8 cellular contexts compared by ENCODE assay signal in the genomic region with DNA sequence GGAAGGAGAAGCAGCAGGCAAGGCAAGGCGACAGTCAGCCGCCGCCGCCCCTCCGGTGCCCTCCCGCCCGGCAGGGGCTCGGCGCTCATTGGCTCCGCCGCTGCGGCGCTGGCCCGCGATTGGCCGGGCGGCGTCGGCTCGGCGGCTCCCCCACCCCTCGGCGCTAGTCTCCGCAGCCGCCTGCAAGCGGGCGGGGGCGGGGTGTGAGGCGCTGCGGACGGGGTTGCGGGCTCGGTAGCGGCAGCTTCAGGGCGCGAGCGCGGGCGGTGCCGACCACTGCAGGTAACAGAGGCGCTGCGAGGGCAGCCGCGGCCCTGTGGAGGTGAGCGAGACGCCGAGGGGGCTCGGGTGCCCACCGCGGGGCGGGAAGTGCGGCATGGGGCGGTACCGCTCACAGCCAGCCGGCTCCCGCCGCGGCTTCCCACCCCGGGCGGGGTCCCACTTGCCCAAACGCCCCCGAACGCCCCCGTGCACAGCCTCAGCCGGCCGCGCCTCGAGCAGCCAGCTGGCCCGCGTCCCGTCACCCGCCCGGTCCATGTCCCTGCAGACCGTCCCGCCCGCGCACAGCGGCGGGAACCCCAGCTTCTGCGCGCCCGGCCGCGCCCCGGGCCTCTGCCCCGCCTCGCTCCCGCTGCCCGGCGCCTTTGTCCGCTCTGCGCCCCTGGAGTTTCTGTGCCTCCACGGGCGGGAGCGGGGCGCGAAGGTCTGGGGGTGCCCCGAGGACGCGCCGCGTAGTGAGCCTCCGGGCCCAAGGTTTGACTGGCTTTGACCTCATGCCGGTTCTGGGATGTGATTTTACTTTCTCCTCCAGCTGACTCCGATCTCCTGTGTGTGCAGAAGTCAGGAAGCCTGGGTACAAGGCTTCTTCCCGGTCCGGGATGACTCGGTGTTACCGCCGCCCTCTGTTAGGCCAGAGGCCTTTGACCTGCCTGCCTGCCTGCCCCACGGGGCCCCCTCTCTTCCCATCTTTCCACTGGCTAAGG. TPM values are rescaled to one million over a fixed set of nuclear protein-coding genes. Genes with fewer than 3 reads are reported as not detected.
DNase-seq lines count a peak whose midpoint lies in the region; ATAC-seq and TF ChIP-seq lines count a peak whose summit lies in the region.

A gene (plus strand): TSS at position 166 of the 983 bp plus-strand sequence. CDS start 4,480 bp downstream, outside the sequence.

- DNase-seq in C1 segment of cervical spinal cord (lab: John Stamatoyannopoulos, UW) = peak; percentile 19 to 95 (median 78)
- peak; percentile 61 for DNase-seq in GM19240 (ENCODE audit: insufficient read length, low spot score)
- peak; percentile 93 for DNase-seq in NCI-H69 (lab: John Stamatoyannopoulos, UW)
- peak; percentile 57 to 69 for DNase-seq in activated CD4-positive, alpha-beta T cell treated with anti-CD3 and anti-CD28 coated beads, Interleukin-2, amount 50 U/mL, for 24 hours (ENCODE audit: low read depth in 1 of 2, low spot score in 1 of 2)
- DNase-seq in dorsolateral prefrontal cortex = peak; percentile 72 to 96 (median 86)
- DNase-seq in right lobe of liver = peak; percentile 89 to 91 (median 89)
- DNase-seq in stimulated activated CD4-positive, alpha-beta T cell treated with anti-CD3 and anti-CD28 coated beads, Interleukin-4, amount 100 ng/mL, for 1 hour = peak; percentile 82

- peak; percentile 96 for ATAC-seq in HG03442 (IDR thresholded peaks at IDR 0.05; ENCODE audit: unreplicated experiment)
- ATAC-seq in right lobe of liver = peak; percentile 97 to 99 (median 98)

- intact Hi-C loops in dorsolateral prefrontal cortex (cut with DNase I) = loop anchor here (5.0 to 10.0 kb wide), 3 partner anchors 49 to 109 kb away; a partner anchor contains a TSS
- intact Hi-C loops in right lobe of liver (cut with DNase I) = no loop called here

- H3K36me3 ChIP-seq in right lobe of liver = no peaks in the 10 kb centered on the region

- TF ChIP-seq POLR2A in right lobe of liver (IDR thresholded peaks at IDR 0.05) = peak; percentile 61

- H3K27ac ChIP-seq in dorsolateral prefrontal cortex (peak within 1 kb of the TSS in 57 of 59 donors; percentile 41 to 92 (median 82)), right lobe of liver (peak within 1 kb of the TSS; percentile 29 to 78 (median 57))

- H3K4me3 ChIP-seq in dorsolateral prefrontal cortex = peak within 1 kb of the TSS; percentile 60 to 99 (median 89)
- peak within 1 kb of the TSS; percentile 79 to 83 (median 80) for H3K4me3 ChIP-seq in right lobe of liver

- H3K4me1 ChIP-seq in right lobe of liver = peaks cover 0 to 12% (median 0%) of the 10 kb centered on the region in 4 donors

- H3K9me3 ChIP-seq in right lobe of liver = no peaks in the 10 kb centered on the region

- 1% methylated on average over 28 of the region's 111 CpGs for WGBS in right lobe of liver (ENCODE audit: insufficient coverage, low coverage, low lambda C conversion rate, missing lambda C conversion rate)

- H3K27me3 ChIP-seq in dorsolateral prefrontal cortex (no peaks in the 10 kb centered on the region), right lobe of liver (no peaks in the 10 kb centered on the region)

- peak in 24 of 56 donors; percentile 2 to 48 (median 30) for TF ChIP-seq CTCF in dorsolateral prefrontal cortex (IDR thresholded peaks at IDR 0.05 in 54 of 56, conservative IDR thresholded peaks at IDR 0.05 in 2 of 56; ENCODE audit: low read depth in 1 of 56, partially characterized antibody in 56 of 56)
- TF ChIP-seq CTCF in right lobe of liver (IDR thresholded peaks at IDR 0.05) = peak in 1 of 4 donors; percentile 11

RNA-seq across cellular contexts. Expression of the gene that starts here (rescaled TPM):
- total RNA-seq in dorsolateral prefrontal cortex (10 to 100 TPM; 19.3 to 47.8 (median 32.5) TPM), right lobe of liver (1 to 10 TPM; 1.3 to 4.4 (median 1.9) TPM)

Comparison
In these comparisons a context has a peak if more than half of its experiments do, and no peak if none do; other contexts are left out.
1. Peak in every context shown above with its lines: DNase-seq, ATAC-seq, H3K4me3 ChIP-seq and H3K27ac ChIP-seq.
2. intact Hi-C loops: an anchor here in dorsolateral prefrontal cortex (5.0 to 10.0 kb wide); none called in right lobe of liver.